Comparison of ENCODE assay signal across 1 cellular context in genomic region chrX:133414399-133415275, GRCh38.
TF ChIP-seq lines count a peak whose summit lies in the region.

No MANE protein-coding gene starts in this region.

TF ChIP-seq in HEK293, 187 proteins besides CTCF, POLR2A, EP300 and RAD21 (continued from another document and continues in another):
- TF ChIP-seq, protein P1, sequence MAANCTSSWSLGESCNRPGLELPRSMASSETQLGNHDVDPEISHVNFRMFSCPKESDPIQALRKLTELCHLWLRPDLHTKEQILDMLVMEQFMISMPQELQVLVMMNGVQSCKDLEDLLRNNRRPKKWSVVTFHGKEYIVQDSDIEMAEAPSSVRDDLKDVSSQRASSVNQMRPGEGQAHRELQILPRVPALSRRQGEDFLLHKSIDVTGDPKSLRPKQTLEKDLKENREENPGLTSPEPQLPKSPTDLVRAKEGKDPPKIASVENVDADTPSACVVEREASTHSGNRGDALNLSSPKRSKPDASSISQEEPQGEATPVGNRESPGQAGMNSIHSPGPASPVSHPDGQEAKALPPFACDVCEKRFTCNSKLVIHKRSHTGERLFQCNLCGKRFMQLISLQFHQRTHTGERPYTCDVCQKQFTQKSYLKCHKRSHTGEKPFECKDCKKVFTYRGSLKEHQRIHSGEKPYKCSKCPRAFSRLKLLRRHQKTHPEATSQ (tag by site-specific recombination; IDR thresholded peaks at IDR 0.05), result no peak
- TF ChIP-seq, protein P2, sequence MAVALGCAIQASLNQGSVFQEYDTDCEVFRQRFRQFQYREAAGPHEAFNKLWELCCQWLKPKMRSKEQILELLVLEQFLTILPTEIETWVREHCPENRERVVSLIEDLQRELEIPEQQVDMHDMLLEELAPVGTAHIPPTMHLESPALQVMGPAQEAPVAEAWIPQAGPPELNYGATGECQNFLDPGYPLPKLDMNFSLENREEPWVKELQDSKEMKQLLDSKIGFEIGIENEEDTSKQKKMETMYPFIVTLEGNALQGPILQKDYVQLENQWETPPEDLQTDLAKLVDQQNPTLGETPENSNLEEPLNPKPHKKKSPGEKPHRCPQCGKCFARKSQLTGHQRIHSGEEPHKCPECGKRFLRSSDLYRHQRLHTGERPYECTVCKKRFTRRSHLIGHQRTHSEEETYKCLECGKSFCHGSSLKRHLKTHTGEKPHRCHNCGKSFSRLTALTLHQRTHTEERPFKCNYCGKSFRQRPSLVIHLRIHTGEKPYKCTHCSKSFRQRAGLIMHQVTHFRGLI (tag by site-specific recombination; IDR thresholded peaks at IDR 0.05), result no peak
- TF ChIP-seq ZNF202 (tag by site-specific recombination; IDR thresholded peaks at IDR 0.05; ENCODE audit: borderline replicate concordance) (no peak), ZNF830 (tag by site-specific recombination; IDR thresholded peaks at IDR 0.05; ENCODE audit: low read depth) (no peak), ZNF837 (tag by site-specific recombination; IDR thresholded peaks at IDR 0.05) (no peak), ZNF324 (tag by site-specific recombination; IDR thresholded peaks at IDR 0.05) (no peak), ZNF19 (tag by site-specific recombination; IDR thresholded peaks at IDR 0.05; ENCODE audit: low read depth) (no peak), ZNF223 (tag by site-specific recombination; IDR thresholded peaks at IDR 0.05) (no peak), MEIS1 (CRISPR knock-in tag; IDR thresholded peaks at IDR 0.05; ENCODE audit: borderline replicate concordance) (no peak), KLF7 (tag by site-specific recombination; IDR thresholded peaks at IDR 0.05; ENCODE audit: borderline replicate concordance) (no peak), ZNF354C (tag by site-specific recombination; IDR thresholded peaks at IDR 0.05; ENCODE audit: borderline replicate concordance, low read depth) (no peak), ZNF174 (tag by site-specific recombination; IDR thresholded peaks at IDR 0.05) (no peak), ZNF350 (tag by site-specific recombination; IDR thresholded peaks at IDR 0.05) (no peak), ZNF76 (tag by site-specific recombination; IDR thresholded peaks at IDR 0.05; ENCODE audit: borderline replicate concordance, low read depth) (no peak), ZNF514 (tag by site-specific recombination; IDR thresholded peaks at IDR 0.05) (no peak), ZSCAN18 (tag by site-specific recombination; IDR thresholded peaks at IDR 0.05) (no peak), ZNF501 (tag by site-specific recombination; IDR thresholded peaks at IDR 0.05) (0 out of 2 replicates have a peak, but pooled peaks have one; percentile 56), ZFP69B (tag by site-specific recombination; IDR thresholded peaks at IDR 0.05) (no peak), YY1 (tag by site-specific recombination; IDR thresholded peaks at IDR 0.05) (no peak), ZFP41 (tag by site-specific recombination; IDR thresholded peaks at IDR 0.05; ENCODE audit: borderline replicate concordance) (no peak), ZNF785 (tag by site-specific recombination; IDR thresholded peaks at IDR 0.05) (no peak), ZFHX2 (tag by site-specific recombination; conservative IDR thresholded peaks at IDR 0.05) (peak; percentile 79; the same call in 1 of the 2 replicates), ZNF221 (tag by site-specific recombination; IDR thresholded peaks at IDR 0.05; ENCODE audit: borderline replicate concordance) (no peak), ZNF133 (tag by site-specific recombination; IDR thresholded peaks at IDR 0.05) (no peak), ZNF112 (tag by site-specific recombination; IDR thresholded peaks at IDR 0.05) (no peak), GLIS2 (tag by site-specific recombination; IDR thresholded peaks at IDR 0.05) (peak; percentile 71; the same call in 1 of the 2 replicates), ZNF366 (tag by site-specific recombination; conservative IDR thresholded peaks at IDR 0.05) (no peak), ZNF530 (tag by site-specific recombination; IDR thresholded peaks at IDR 0.05; ENCODE audit: low read depth) (no peak), ZNF623 (tag by site-specific recombination; IDR thresholded peaks at IDR 0.05) (no peak), PRDM4 (tag by site-specific recombination; IDR thresholded peaks at IDR 0.05) (no peak), ZNF175 (tag by site-specific recombination; IDR thresholded peaks at IDR 0.05) (no peak), ZNF423 (tag by site-specific recombination; IDR thresholded peaks at IDR 0.05) (no peak), ZNF510 (tag by site-specific recombination; IDR thresholded peaks at IDR 0.05; ENCODE audit: insufficient replicate concordance) (no peak), ZNF664 (tag by site-specific recombination; IDR thresholded peaks at IDR 0.05) (no peak), ZSCAN23 (tag by site-specific recombination; IDR thresholded peaks at IDR 0.05) (no peak), ZNF146 (tag by site-specific recombination; IDR thresholded peaks at IDR 0.05) (no peak), OVOL3 (tag by site-specific recombination; IDR thresholded peaks at IDR 0.05) (no peak), ZNF266 (tag by site-specific recombination; IDR thresholded peaks at IDR 0.05; ENCODE audit: low read depth) (no peak), GFI1B (tag by site-specific recombination; IDR thresholded peaks at IDR 0.05) (no peak), ZFP37 (tag by site-specific recombination; IDR thresholded peaks at IDR 0.05) (peak; percentile 84), ZNF18 (tag by site-specific recombination; IDR thresholded peaks at IDR 0.05) (no peak), ZNF548 (tag by site-specific recombination; IDR thresholded peaks at IDR 0.05) (no peak), ZBTB8A (tag by site-specific recombination; IDR thresholded peaks at IDR 0.05) (peak; percentile 63; the same call in 1 of the 2 replicates), WT1 (tag by site-specific recombination; IDR thresholded peaks at IDR 0.05) (no peak), ZBTB10 (tag by site-specific recombination; IDR thresholded peaks at IDR 0.05) (no peak), PRDM10 (tag by site-specific recombination; IDR thresholded peaks at IDR 0.05) (peak; percentile 71), BCL11A (tag by site-specific recombination; IDR thresholded peaks at IDR 0.05; ENCODE audit: low read depth) (no peak)
- TF ChIP-seq, protein P3, sequence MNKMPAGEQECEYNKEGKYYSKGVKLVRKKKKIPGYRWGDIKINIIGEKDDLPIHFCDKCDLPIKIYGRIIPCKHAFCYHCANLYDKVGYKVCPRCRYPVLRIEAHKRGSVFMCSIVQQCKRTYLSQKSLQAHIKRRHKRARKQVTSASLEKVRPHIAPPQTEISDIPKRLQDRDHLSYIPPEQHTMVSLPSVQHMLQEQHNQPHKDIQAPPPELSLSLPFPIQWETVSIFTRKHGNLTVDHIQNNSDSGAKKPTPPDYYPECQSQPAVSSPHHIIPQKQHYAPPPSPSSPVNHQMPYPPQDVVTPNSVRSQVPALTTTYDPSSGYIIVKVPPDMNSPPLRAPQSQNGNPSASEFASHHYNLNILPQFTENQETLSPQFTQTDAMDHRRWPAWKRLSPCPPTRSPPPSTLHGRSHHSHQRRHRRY (tag by site-specific recombination; IDR thresholded peaks at IDR 0.05), result no peak
- TF ChIP-seq, protein P4, sequence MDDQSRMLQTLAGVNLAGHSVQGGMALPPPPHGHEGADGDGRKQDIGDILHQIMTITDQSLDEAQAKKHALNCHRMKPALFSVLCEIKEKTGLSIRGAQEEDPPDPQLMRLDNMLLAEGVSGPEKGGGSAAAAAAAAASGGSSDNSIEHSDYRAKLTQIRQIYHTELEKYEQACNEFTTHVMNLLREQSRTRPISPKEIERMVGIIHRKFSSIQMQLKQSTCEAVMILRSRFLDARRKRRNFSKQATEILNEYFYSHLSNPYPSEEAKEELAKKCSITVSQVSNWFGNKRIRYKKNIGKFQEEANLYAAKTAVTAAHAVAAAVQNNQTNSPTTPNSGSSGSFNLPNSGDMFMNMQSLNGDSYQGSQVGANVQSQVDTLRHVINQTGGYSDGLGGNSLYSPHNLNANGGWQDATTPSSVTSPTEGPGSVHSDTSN (CRISPR knock-in tag; IDR thresholded peaks at IDR 0.05), result no peak; the same call in 1 of the 2 replicates
- TF ChIP-seq, protein P5, sequence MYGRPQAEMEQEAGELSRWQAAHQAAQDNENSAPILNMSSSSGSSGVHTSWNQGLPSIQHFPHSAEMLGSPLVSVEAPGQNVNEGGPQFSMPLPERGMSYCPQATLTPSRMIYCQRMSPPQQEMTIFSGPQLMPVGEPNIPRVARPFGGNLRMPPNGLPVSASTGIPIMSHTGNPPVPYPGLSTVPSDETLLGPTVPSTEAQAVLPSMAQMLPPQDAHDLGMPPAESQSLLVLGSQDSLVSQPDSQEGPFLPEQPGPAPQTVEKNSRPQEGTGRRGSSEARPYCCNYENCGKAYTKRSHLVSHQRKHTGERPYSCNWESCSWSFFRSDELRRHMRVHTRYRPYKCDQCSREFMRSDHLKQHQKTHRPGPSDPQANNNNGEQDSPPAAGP (tag by site-specific recombination; IDR thresholded peaks at IDR 0.05), result no peak
